Comparison of ENCODE assay signal across 2 cellular contexts in genomic region chr6:37056112-37056403, GRCh38.
TF ChIP-seq lines count a peak whose summit lies in the region.

No MANE protein-coding gene starts in this region.

TF ChIP-seq in HepG2, 621 proteins besides CTCF, POLR2A, EP300 and RAD21:
- TF ChIP-seq GFI1 (CRISPR knock-in tag; IDR thresholded peaks at IDR 0.05; ENCODE audit: borderline replicate concordance), result no peak
- no peak for TF ChIP-seq ZNF773 (CRISPR knock-in tag; IDR thresholded peaks at IDR 0.05; ENCODE audit: borderline replicate concordance)
- TF ChIP-seq HNRNPLL (IDR thresholded peaks at IDR 0.05; ENCODE audit: low read depth, low read length, poor library complexity, severe bottlenecking), result peak; percentile 6
- no peak for TF ChIP-seq HNRNPUL1 (IDR thresholded peaks at IDR 0.05; ENCODE audit: low read depth, low read length)
- TF ChIP-seq ETV5 (CRISPR knock-in tag; IDR thresholded peaks at IDR 0.05; ENCODE audit: borderline replicate concordance), result 0 out of 2 replicates have a peak, but pooled peaks have one; percentile 12
- peak; percentile 27; the same call in 1 of the 2 replicates for TF ChIP-seq ZBTB38 (CRISPR knock-in tag; IDR thresholded peaks at IDR 0.05)
- no peak for TF ChIP-seq SNAPC4 (CRISPR knock-in tag; IDR thresholded peaks at IDR 0.05)
- TF ChIP-seq ZNF558 (CRISPR knock-in tag; IDR thresholded peaks at IDR 0.05; ENCODE audit: borderline replicate concordance), result no peak
- peak; percentile 22; the same call in 1 of the 2 replicates for TF ChIP-seq GABPB1 (CRISPR knock-in tag; IDR thresholded peaks at IDR 0.05)
- no peak for TF ChIP-seq ZNF879 (CRISPR knock-in tag; IDR thresholded peaks at IDR 0.05)
- peak; percentile 45; the same call in 1 of the 2 replicates for TF ChIP-seq ZNF280B (CRISPR knock-in tag; IDR thresholded peaks at IDR 0.05; ENCODE audit: borderline replicate concordance)
- no peak for TF ChIP-seq NFE2L2 (IDR thresholded peaks at IDR 0.05; ENCODE audit: low read length)
- TF ChIP-seq HNRNPL (IDR thresholded peaks at IDR 0.05; ENCODE audit: low read depth, low read length), result 0 out of 2 replicates have a peak, but pooled peaks have one; percentile 67
- TF ChIP-seq IKZF4 (CRISPR knock-in tag; IDR thresholded peaks at IDR 0.05; ENCODE audit: borderline replicate concordance, low read depth, not compliant biosample characterization), result no peak
TF ChIP-seq in HepG2: peak in this region for 6.

TF ChIP-seq in K562, 482 proteins besides CTCF, POLR2A, EP300 and RAD21:
- TF ChIP-seq RBFOX2 (IDR thresholded peaks at IDR 0.05; ENCODE audit: low read depth, low read length) (0 out of 2 replicates have a peak, but pooled peaks have one; percentile 21), POLR2G (IDR thresholded peaks at IDR 0.05; ENCODE audit: low read depth, low read length) (peak; percentile 20; the same call in 1 of the 2 replicates), RBM25 (IDR thresholded peaks at IDR 0.05; ENCODE audit: low read depth, low read length, severe bottlenecking) (no peak)
